ENCODE assay signal across 9 cellular contexts in genomic region chr12:89333564-89334252, GRCh38. TPM values are rescaled to one million over a fixed set of nuclear protein-coding genes. Genes with fewer than 3 reads are reported as not detected.
A peak's percentile ranks its signal among the peaks of the same experiment; 100 is the strongest.
DNase-seq lines count a peak whose midpoint lies in the region; ATAC-seq and TF ChIP-seq lines count a peak whose summit lies in the region.
"Had no signal": no experiment of that assay in that cellular context is flagged by ENCODE, and none has a peak within 500 bp of the region (broad histone marks: within the 10 kb centered on the region; RNA-seq: fewer than 3 reads in every experiment).

No MANE protein-coding gene starts in this region.

- no peak for TF ChIP-seq CTCF in neutrophil (IDR thresholded peaks at IDR 0.05)
- no peak for TF ChIP-seq CTCF in H9 (conservative IDR thresholded peaks at IDR 0.05)

- CTCF ChIA-PET in activated naive CD4-positive, alpha-beta T cell treated with anti-CD3 and anti-CD28 coated beads for 36 hours (lab: Charles Lee): no interaction called here

- H4K5ac ChIP-seq in H9 (ENCODE audit: insufficient read length, low read depth, low read length): no peak overlapping the region

- DNase-seq in DMS53 (lab: John Stamatoyannopoulos, UW) (peak; percentile 22), DMS53 treated with DMSO at 0.1 percent for 48 hours (lab: John Stamatoyannopoulos, UW; ENCODE audit: unreplicated experiment) (no peak), H9 (no peak), DMS153 (lab: John Stamatoyannopoulos, UW) (no peak), cerebellum (ENCODE audit: low spot score) (no peak)
- DNase-seq in activated naive CD4-positive, alpha-beta T cell treated with anti-CD3 and anti-CD28 coated beads for 36 hours: peak; percentile 47

- no peak overlapping the region for H2BK15ac ChIP-seq in H9 (ENCODE audit: low read depth, low read length)

- H3K23me2 ChIP-seq in H9 (ENCODE audit: insufficient read length, low read depth, low read length, poor library complexity, severe bottlenecking): no peaks in the 10 kb centered on the region

- H2BK12ac ChIP-seq in H9 (ENCODE audit: insufficient read length, low read depth, low read length): no peak overlapping the region

- no peaks in the 10 kb centered on the region for H3K79me1 ChIP-seq in H9 (ENCODE audit: insufficient read depth, low read depth, low read length, poor library complexity, severe bottlenecking)

- no CpG with 5 or more reads among the region's 4 CpGs for WGBS in H9 (ENCODE audit: extremely low coverage, insufficient read length, low lambda C conversion rate)

- H3K4me2 ChIP-seq in H9 (ENCODE audit: insufficient read depth, insufficient read length, low read length): no peak overlapping the region

- no peaks in the 10 kb centered on the region for H3K27me3 Mint-ChIP-seq in activated naive CD4-positive, alpha-beta T cell treated with anti-CD3 and anti-CD28 coated beads for 36 hours (ENCODE audit: low read depth)
- peaks cover 17% of the 10 kb centered on the region; the same call in 1 of the 2 replicates for H3K27me3 Mint-ChIP-seq in H9 (ENCODE audit: low read depth)

- no peak overlapping the region for H4K91ac ChIP-seq in H9 (ENCODE audit: insufficient read length, low read depth, low read length)

- H3K27ac ChIP-seq in neutrophil (peak overlapping the region; percentile 80), H9 (ENCODE audit: insufficient read length, low read depth, low read length) (no peak overlapping the region)
- H3K27ac ChIP-seq: 22Rv1 had no signal

- peak overlapping the region; percentile 66 for H3K27ac Mint-ChIP-seq in activated naive CD4-positive, alpha-beta T cell treated with anti-CD3 and anti-CD28 coated beads for 36 hours
- no peak overlapping the region; a peak in 1 of 7 replicates for H3K27ac Mint-ChIP-seq in H9

- no peak overlapping the region for H3T11ph ChIP-seq in H9 (ENCODE audit: low read length)

- peaks cover 9% of the 10 kb centered on the region for H3K9me3 Mint-ChIP-seq in activated naive CD4-positive, alpha-beta T cell treated with anti-CD3 and anti-CD28 coated beads for 36 hours
- H3K9me3 Mint-ChIP-seq in H9: peaks cover 3 to 7% of the 10 kb centered on the region in 2 experiments; a peak in 4 of 5 replicates

- H3K4me1 Mint-ChIP-seq in activated naive CD4-positive, alpha-beta T cell treated with anti-CD3 and anti-CD28 coated beads for 36 hours (ENCODE audit: low read depth): peaks cover 15% of the 10 kb centered on the region
- peaks cover 16 to 17% of the 10 kb centered on the region in 2 experiments for H3K4me1 Mint-ChIP-seq in H9

- no peak overlapping the region for H2BK20ac ChIP-seq in H9 (ENCODE audit: low read depth, low read length, poor library complexity, severe bottlenecking)

- no peaks in the 10 kb centered on the region for H3K79me2 ChIP-seq in H9 (ENCODE audit: insufficient read depth, low read length)

- no peak overlapping the region for H3K56ac ChIP-seq in H9 (ENCODE audit: insufficient read length, low read depth, low read length)

- H3K18ac ChIP-seq in H9 (ENCODE audit: insufficient read length, low read depth, low read length): no peak overlapping the region

- no peak overlapping the region for H2BK120ac ChIP-seq in H9 (ENCODE audit: low read depth, low read length, poor library complexity, severe bottlenecking)

- no peak overlapping the region for H3K23ac ChIP-seq in H9 (ENCODE audit: insufficient read length, low read depth, low read length)

- ATAC-seq in HG03457 (IDR thresholded peaks at IDR 0.05; ENCODE audit: unreplicated experiment): peak; percentile 59

- H3K9ac ChIP-seq in H9 (ENCODE audit: extremely low read depth, insufficient read length, low read length): no peak overlapping the region

- intact Hi-C loops in activated naive CD4-positive, alpha-beta T cell treated with anti-CD3 and anti-CD28 coated beads for 36 hours (cut with micrococcal nuclease): no loop called here

- H3K4ac ChIP-seq in H9 (ENCODE audit: low read depth, low read length): no peak overlapping the region

- H3K4me3 Mint-ChIP-seq in activated naive CD4-positive, alpha-beta T cell treated with anti-CD3 and anti-CD28 coated beads for 36 hours: no peak overlapping the region
- H3K4me3 Mint-ChIP-seq in H9: no peak overlapping the region; a peak in 1 of 5 replicates

- no peak overlapping the region for H2AK5ac ChIP-seq in H9 (ENCODE audit: insufficient read length, low read length)

- H2AFZ ChIP-seq in H9 (ENCODE audit: low read length): no peak overlapping the region

- H3K9me3 ChIP-seq in neutrophil (no peaks in the 10 kb centered on the region), H9 (ENCODE audit: control insufficient read depth, low read depth, low read length) (no peaks in the 10 kb centered on the region)

- no peaks in the 10 kb centered on the region for H3K36me3 ChIP-seq in neutrophil

- H3K4me1 ChIP-seq in neutrophil (ENCODE audit: control insufficient read depth in 1 of 2, insufficient read depth in 1 of 2, low read depth in 1 of 2, low read length in 1 of 2) (peaks cover 25 to 29% of the 10 kb centered on the region in 2 experiments), H9 (ENCODE audit: insufficient read depth, low read length) (peaks cover 3% of the 10 kb centered on the region; the same call in 1 of the 2 replicates)

- no peak overlapping the region for H3K14ac ChIP-seq in H9 (ENCODE audit: insufficient read depth, low read length)

- H3K36me3 Mint-ChIP-seq in activated naive CD4-positive, alpha-beta T cell treated with anti-CD3 and anti-CD28 coated beads for 36 hours (ENCODE audit: low read depth): no peaks in the 10 kb centered on the region
- H3K36me3 Mint-ChIP-seq in H9 (ENCODE audit: insufficient read depth in 1 of 3, low read depth in 3 of 3): peaks cover 2 to 9% (median 5%) of the 10 kb centered on the region in 3 experiments; a peak in 5 of 7 replicates

- no peaks in the 10 kb centered on the region for H4K20me1 ChIP-seq in H9 (ENCODE audit: control insufficient read depth, insufficient read depth, insufficient read length)

- no peak overlapping the region for H4K8ac ChIP-seq in H9 (replicated peaks; ENCODE audit: insufficient read length, low read depth, low read length)

- peak overlapping the region; percentile 2 to 23 for H3K4me3 ChIP-seq in neutrophil (ENCODE audit: low read depth in 1 of 2, low read length in 1 of 2)

- H2BK5ac ChIP-seq in H9 (ENCODE audit: insufficient read length, low read length): no peak overlapping the region

- H3K27me3 ChIP-seq in neutrophil (no peaks in the 10 kb centered on the region), H9 (ENCODE audit: insufficient read depth, low read length) (no peaks in the 10 kb centered on the region)

RNA-seq across cellular contexts. Expression of gene DUSP6, which starts 18.6 kb away (rescaled TPM):
- total RNA-seq in activated naive CD4-positive, alpha-beta T cell treated with anti-CD3 and anti-CD28 coated beads for 36 hours: 10 to 100 TPM; 24.8 to 26.1 TPM
- total RNA-seq in H9 (2021): 35.3 and 39.5 TPM in 2 replicates
- total RNA-seq in cerebellum: 30.8 TPM

Comparison
In these comparisons a context has a peak if more than half of its experiments do, and no peak if none do; other contexts are left out.
1. DNase-seq: peak in DMS53 (single experiment) and activated naive CD4-positive, alpha-beta T cell treated with anti-CD3 and anti-CD28 coated beads for 36 hours (single experiment); none in DMS53 treated with DMSO at 0.1 percent for 48 hours (single experiment), H9 (single experiment), DMS153 (single experiment) and cerebellum (single experiment).